In the genomic region with DNA sequence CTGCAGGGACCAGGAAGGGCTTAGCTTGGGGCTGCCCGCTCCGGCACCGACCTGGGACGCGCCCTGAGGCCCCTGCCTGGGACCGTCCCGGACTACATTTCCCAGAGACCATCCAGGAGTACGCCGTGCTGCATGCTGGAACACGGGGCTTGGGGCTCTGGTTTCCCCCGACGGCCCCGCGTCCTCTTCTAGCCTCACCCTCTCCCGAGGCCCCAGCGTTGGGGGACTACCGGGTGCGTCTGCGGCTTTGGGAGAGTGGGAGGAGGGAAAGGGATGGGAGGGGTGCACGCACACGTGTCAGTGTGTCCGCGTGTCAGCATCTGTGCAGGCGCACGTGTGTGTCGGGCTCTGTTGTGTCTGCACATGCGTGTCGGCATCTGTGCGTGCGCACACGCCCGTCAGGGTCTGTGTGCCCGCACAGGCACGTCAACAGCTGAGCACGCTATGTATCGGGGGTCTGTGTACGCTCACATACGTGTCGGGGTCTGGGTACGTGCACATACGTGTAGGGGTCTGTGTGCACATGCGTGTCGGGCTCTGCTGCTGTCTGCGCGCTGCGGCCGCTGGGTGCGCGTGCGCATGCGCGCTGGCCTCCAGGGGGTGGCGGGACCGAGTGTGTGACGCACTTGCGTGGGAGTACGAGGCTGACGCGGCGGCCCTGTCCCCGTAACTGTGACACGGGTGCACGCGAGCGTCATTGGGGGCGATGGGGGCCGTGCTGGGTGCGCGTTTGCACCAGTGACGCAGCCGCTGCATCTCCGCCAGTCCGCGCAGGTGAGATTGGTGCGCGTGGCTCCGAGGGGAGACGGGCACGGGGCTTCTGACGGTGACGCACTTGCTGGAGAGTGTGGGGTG, we compare ENCODE assay signal across 8 cellular contexts. TPM values are rescaled to one million over a fixed set of nuclear protein-coding genes. Genes with fewer than 3 reads are reported as not detected.
A peak's percentile ranks its signal among the peaks of the same experiment; 100 is the strongest.
DNase-seq lines count a peak whose midpoint lies in the region; ATAC-seq, FAIRE-seq and TF ChIP-seq lines count a peak whose summit lies in the region.

A gene (plus strand): TSS at position 623 of the 855 bp plus-strand sequence. CDS start 31,232 bp downstream, outside the sequence.

- H3K9me3 ChIP-seq in esophagus (ENCODE audit: control insufficient read depth in 2 of 2, insufficient read depth in 1 of 2, low read depth in 1 of 2, low read length in 1 of 2), result peaks cover 0 to 5% of the 10 kb centered on the region in 2 donors
- no peaks in the 10 kb centered on the region for H3K9me3 ChIP-seq in muscle layer of duodenum (ENCODE audit: control insufficient read depth in 1 of 2, low read length in 2 of 2)

- no peaks in the 10 kb centered on the region for H3K36me3 ChIP-seq in esophagus (ENCODE audit: control insufficient read depth in 2 of 2, insufficient read depth in 2 of 2, low read length in 1 of 2)
- H3K36me3 ChIP-seq in muscle layer of duodenum (ENCODE audit: control insufficient read depth in 1 of 2, insufficient read depth in 2 of 2, low read length in 2 of 2), result peaks cover 0 to 8% of the 10 kb centered on the region in 2 donors

- WGBS in esophagus, 2 donors, result 53 to 54% methylated on average over 81 of the region's 81 CpGs

- FAIRE-seq in GM12891 (lab: Jason Lieb, UNC), result peak; percentile 97

- ATAC-seq in HG02763 (IDR thresholded peaks at IDR 0.05; ENCODE audit: unreplicated experiment), result peak; percentile 62

- TF ChIP-seq POLR2A in GM12891 (IDR thresholded peaks at IDR 0.05; ENCODE audit: low read depth, low read length), result no peak; the same call in 1 of the 2 replicates

- H3K4me1 ChIP-seq in esophagus (ENCODE audit: control insufficient read depth in 2 of 2, insufficient read depth in 2 of 2, low read length in 1 of 2), result peaks cover 0 to 3% of the 10 kb centered on the region in 2 donors
- H3K4me1 ChIP-seq in muscle layer of duodenum (ENCODE audit: control insufficient read depth in 1 of 2, insufficient read depth in 2 of 2, low read length in 2 of 2), result peaks cover 0 to 4% of the 10 kb centered on the region in 2 donors

- H3K27ac ChIP-seq in esophagus (ENCODE audit: low read depth in 2 of 2, low read length in 1 of 2) (peak within 1 kb of the TSS; percentile 70 to 81), muscle layer of duodenum (ENCODE audit: low read length) (peak within 1 kb of the TSS; percentile 39)

- peak within 1 kb of the TSS; percentile 54 to 83 for H3K4me3 ChIP-seq in esophagus (ENCODE audit: low read depth in 1 of 2, low read length in 2 of 2)
- H3K4me3 ChIP-seq in muscle layer of duodenum (ENCODE audit: low read depth in 1 of 2, low read length in 2 of 2), result peak within 1 kb of the TSS; percentile 76 to 87

- no peaks in the 10 kb centered on the region for H3K27me3 ChIP-seq in esophagus (ENCODE audit: control insufficient read depth in 1 of 2, insufficient read depth in 2 of 2, low read length in 2 of 2)
- H3K27me3 ChIP-seq in muscle layer of duodenum (ENCODE audit: low read depth, low read length), result no peaks in the 10 kb centered on the region

- DNase-seq in GM12891 (ENCODE audit: insufficient read length, low spot score) (peak; percentile 67), NCI-H526 treated with DMSO at 0.1 percent for 48 hours (lab: John Stamatoyannopoulos, UW) (peak; percentile 84), activated T-cell treated with anti-CD3 and anti-CD28 coated beads for 4 hours (peak; percentile 83), A172 (ENCODE audit: low spot score) (no peak)
- peak; percentile 83 to 89 for DNase-seq in stimulated activated CD8-positive, alpha-beta memory T cell treated with anti-CD3 and anti-CD28 coated beads, Interleukin-7, amount 100 ng/mL, for 4 hours (ENCODE audit: low read depth in 2 of 2)

TF ChIP-seq in GM12891, 5 proteins besides CTCF, POLR2A, EP300 and RAD21:
- TF ChIP-seq POU2F2 (IDR thresholded peaks at IDR 0.05; ENCODE audit: low read depth, low read length) (0 out of 2 replicates have a peak, but pooled peaks have one; percentile 15), PAX5 (IDR thresholded peaks at IDR 0.05; ENCODE audit: insufficient read depth, low read length, severe bottlenecking) (no peak), POLR2AphosphoS5 (IDR thresholded peaks at IDR 0.05; ENCODE audit: low read depth, low read length) (peak; percentile 47; the same call in 1 of the 2 replicates), TAF1 (IDR thresholded peaks at IDR 0.05; ENCODE audit: low read depth, low read length) (0 out of 2 replicates have a peak, but pooled peaks have one; percentile 45)

RNA-seq across cellular contexts. Expression of the gene that starts here (rescaled TPM):
- 10.3 TPM for polyA plus RNA-seq in GM12891 (2012; ENCODE audit: low read depth, missing spikeins)
- 1 to 10 TPM; 4.7 to 6.1 TPM for polyA plus RNA-seq in esophagus
- 6.2 and 9.8 TPM in 2 replicates for total RNA-seq in A172 (2014; rRNA removed; shearing (Covaris generic))
